12 cellular contexts compared by ENCODE assay signal in genomic region chr1:103109291-103109920, GRCh38. TPM values are rescaled to one million over a fixed set of nuclear protein-coding genes. Genes with fewer than 3 reads are reported as not detected.
DNase-seq lines count a peak whose midpoint lies in the region; ATAC-seq lines count a peak whose summit lies in the region.
"Had no signal": no experiment of that assay in that cellular context is flagged by ENCODE, and none has a peak within 500 bp of the region (broad histone marks: within the 10 kb centered on the region; RNA-seq: fewer than 3 reads in every experiment).

No MANE protein-coding gene starts in this region.

- peak overlapping the region; percentile 2 for H2AFZ ChIP-seq in ACC112 (ENCODE audit: low read length, unreplicated experiment)

- H3K4me1 ChIP-seq in ACC112 (ENCODE audit: control insufficient read depth, insufficient read depth, low read length, unreplicated experiment): peaks cover 29% of the 10 kb centered on the region
- peaks cover 3% of the 10 kb centered on the region; the same call in 1 of the 2 replicates for H3K4me1 ChIP-seq in HUES6 (ENCODE audit: control insufficient read depth, insufficient read depth, low read length)

- H3K79me2 ChIP-seq in ACC112 (ENCODE audit: control insufficient read depth, insufficient read depth, low read length, unreplicated experiment): no peaks in the 10 kb centered on the region

- no peak overlapping the region for H3K9ac ChIP-seq in HUES6 (ENCODE audit: low read length)

- H3K27ac ChIP-seq in ACC112 (ENCODE audit: low read depth, low read length): no peak overlapping the region
- no peak overlapping the region for H3K27ac ChIP-seq in HUES6 (ENCODE audit: low read depth, low read length)

- H3K36me3 ChIP-seq in ACC112 (ENCODE audit: insufficient read depth, low read length) (no peaks in the 10 kb centered on the region), HUES6 (ENCODE audit: control insufficient read depth, insufficient read depth, low read length) (no peaks in the 10 kb centered on the region)

- ATAC-seq in HG02938 (IDR thresholded peaks at IDR 0.05; ENCODE audit: unreplicated experiment): no peak
- ATAC-seq: Right ventricle myocardium inferior had no signal

- H3K27me3 ChIP-seq in ACC112 (ENCODE audit: insufficient read depth, low read length): no peaks in the 10 kb centered on the region
- H3K27me3 ChIP-seq in HUES6 (ENCODE audit: control insufficient read depth, insufficient read depth, low read length): peaks cover 11% of the 10 kb centered on the region

- DNase-seq in ecto neural progenitor cell (ENCODE audit: low spot score) (peak; percentile 48), myocyte (ENCODE audit: low read depth) (peak; percentile 20), UCSD-AML1 (lab: John Stamatoyannopoulos, UW; ENCODE audit: unreplicated experiment) (no peak), DMS114 treated with DMSO at 0.1 percent for 48 hours (lab: John Stamatoyannopoulos, UW; ENCODE audit: unreplicated experiment) (no peak)
- no peak for DNase-seq in activated CD4-positive, alpha-beta T cell treated with anti-CD3 and anti-CD28 coated beads, Interleukin-2, amount 50 U/mL, for 1 hour
- DNase-seq: activated naive CD8-positive, alpha-beta T cell treated with anti-CD3 and anti-CD28 coated beads for 36 hours; DMS153 had no signal

- H3K4me3 ChIP-seq in ACC112 (ENCODE audit: low read depth, low read length) (no peak overlapping the region), HUES6 (ENCODE audit: low read depth, low read length) (peak overlapping the region; percentile 80)

- H3K9me3 ChIP-seq in HUES6 (ENCODE audit: control insufficient read depth, insufficient read depth, low read depth, low read length): no peaks in the 10 kb centered on the region

RNA-seq across cellular contexts. Expression of gene COL11A1, which starts 1.1 kb away (rescaled TPM):
- 117 and 120 TPM in 2 replicates for total RNA-seq in myocyte
- polyA plus RNA-seq in myocyte (2012): 997 TPM
- total RNA-seq: activated naive CD8-positive, alpha-beta T cell treated with anti-CD3 and anti-CD28 coated beads for 36 hours; Right ventricle myocardium inferior; ureter had no signal

Comparison
In these comparisons a context has a peak if more than half of its experiments do, and no peak if none do; other contexts are left out.
1. DNase-seq: peak in ecto neural progenitor cell (single experiment) and myocyte (single experiment); none in UCSD-AML1 (single experiment), DMS114 treated with DMSO at 0.1 percent for 48 hours (single experiment) and activated CD4-positive, alpha-beta T cell treated with anti-CD3 and anti-CD28 coated beads, Interleukin-2, amount 50 U/mL, for 1 hour (single experiment).